Comparison of ENCODE assay signal across 2 cellular contexts in genomic region chr12:51915003-51915625, GRCh38.
TF ChIP-seq lines count a peak whose summit lies in the region.

No MANE protein-coding gene starts in this region.

TF ChIP-seq in HEK293, 187 proteins besides CTCF, POLR2A, EP300 and RAD21 (continued from another document):
- TF ChIP-seq, protein P1, sequence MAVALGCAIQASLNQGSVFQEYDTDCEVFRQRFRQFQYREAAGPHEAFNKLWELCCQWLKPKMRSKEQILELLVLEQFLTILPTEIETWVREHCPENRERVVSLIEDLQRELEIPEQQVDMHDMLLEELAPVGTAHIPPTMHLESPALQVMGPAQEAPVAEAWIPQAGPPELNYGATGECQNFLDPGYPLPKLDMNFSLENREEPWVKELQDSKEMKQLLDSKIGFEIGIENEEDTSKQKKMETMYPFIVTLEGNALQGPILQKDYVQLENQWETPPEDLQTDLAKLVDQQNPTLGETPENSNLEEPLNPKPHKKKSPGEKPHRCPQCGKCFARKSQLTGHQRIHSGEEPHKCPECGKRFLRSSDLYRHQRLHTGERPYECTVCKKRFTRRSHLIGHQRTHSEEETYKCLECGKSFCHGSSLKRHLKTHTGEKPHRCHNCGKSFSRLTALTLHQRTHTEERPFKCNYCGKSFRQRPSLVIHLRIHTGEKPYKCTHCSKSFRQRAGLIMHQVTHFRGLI (tag by site-specific recombination; IDR thresholded peaks at IDR 0.05): no peak

TF ChIP-seq in endothelial cell of umbilical vein, 7 proteins besides CTCF, POLR2A, EP300 and RAD21 (continued from another document):
- TF ChIP-seq EZH2 (IDR thresholded peaks at IDR 0.05; ENCODE audit: borderline replicate concordance, low read depth, low read length, severe bottlenecking): no peak
- no peak for TF ChIP-seq FOS (IDR thresholded peaks at IDR 0.05; ENCODE audit: borderline replicate concordance, insufficient read depth, low read length)
TF ChIP-seq in endothelial cell of umbilical vein: peak in this region for 0.
